ENCODE assay signal across 8 cellular contexts in the genomic region with DNA sequence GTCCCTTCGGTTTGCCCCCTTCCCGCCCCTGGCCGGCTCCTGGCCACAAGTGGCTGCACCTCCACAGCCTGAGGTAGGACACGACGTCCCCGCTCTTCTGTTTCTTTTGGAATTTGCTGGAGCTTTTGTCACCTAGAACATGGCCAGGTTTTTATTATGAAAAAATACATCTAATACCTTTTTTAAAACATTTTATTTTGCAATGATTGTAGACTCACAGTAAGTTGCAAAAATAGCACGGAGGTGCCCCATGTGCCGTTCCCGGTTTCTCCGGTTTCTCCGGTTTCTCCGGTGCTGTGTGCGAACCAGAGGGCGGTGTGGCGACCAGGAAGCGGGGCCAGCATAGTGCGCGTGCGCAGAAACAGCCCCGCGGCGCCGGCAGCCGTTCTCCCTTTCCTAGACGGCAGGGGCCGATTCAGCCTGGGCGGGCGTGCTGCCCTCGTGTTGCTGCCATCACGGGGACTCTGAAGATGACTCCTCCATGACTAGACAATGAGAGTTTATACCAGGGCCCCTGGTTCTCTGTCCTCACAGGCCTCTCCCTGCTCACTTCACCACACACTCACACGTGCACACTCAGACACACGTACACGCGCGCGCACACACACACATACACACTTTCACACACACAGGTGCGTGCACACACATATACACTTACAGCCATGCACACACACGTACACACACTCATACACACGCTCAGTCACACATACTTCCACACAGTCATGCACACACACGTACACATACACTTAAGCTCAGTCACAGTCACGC.
A peak's percentile ranks its signal among the peaks of the same experiment; 100 is the strongest.
DNase-seq lines count a peak whose midpoint lies in the region; ATAC-seq lines count a peak whose summit lies in the region.

No MANE protein-coding gene starts in this region.

- peaks cover 4 to 5% of the 10 kb centered on the region in 2 donors for H3K4me1 ChIP-seq in duodenal mucosa (ENCODE audit: control insufficient read depth in 1 of 2, insufficient read depth in 2 of 2, low read length in 2 of 2)

- no peaks in the 10 kb centered on the region for H3K36me3 ChIP-seq in duodenal mucosa (ENCODE audit: control insufficient read depth in 1 of 2, insufficient read depth in 2 of 2, low read length in 2 of 2)

- H3K9me3 ChIP-seq in duodenal mucosa (ENCODE audit: control insufficient read depth in 1 of 2, low read length in 2 of 2), result no peaks in the 10 kb centered on the region

- peak; percentile 40 for DNase-seq in GF-D8 (lab: John Stamatoyannopoulos, UW)
- peak; percentile 72 for DNase-seq in NCI-H748 treated with DMSO at 0.1 percent for 48 hours (lab: John Stamatoyannopoulos, UW)
- peak; percentile 83 to 88 for DNase-seq in activated CD4-positive, alpha-beta T cell treated with anti-CD3 and anti-CD28 coated beads, Interleukin-2, amount 50 U/mL, for 48 hours
- peak; percentile 70 to 75 for DNase-seq in memory B cell (ENCODE audit: low spot score in 2 of 2)
- peak; percentile 63 for DNase-seq in stimulated activated CD8-positive, alpha-beta memory T cell treated with anti-CD3 and anti-CD28 coated beads, Interleukin-12 subunit alpha, Interleukin-12 subunit beta, amount 100 ng/mL, for 4 hours (ENCODE audit: low read depth)
- no peak for DNase-seq in NCI-H2107 treated with DMSO at 0.1 percent for 48 hours (lab: John Stamatoyannopoulos, UW; ENCODE audit: unreplicated experiment)

- peak overlapping the region; percentile 65 to 71 for H3K4me3 ChIP-seq in duodenal mucosa (ENCODE audit: low read depth in 1 of 2, low read length in 2 of 2)

- H3K36me3 Mint-ChIP-seq in memory B cell, result no peaks in the 10 kb centered on the region

- ATAC-seq in HG02885 (IDR thresholded peaks at IDR 0.05; ENCODE audit: poor library complexity, unreplicated experiment), result peak; percentile 64
- peak; percentile 57 for ATAC-seq in memory B cell (ENCODE audit: low read depth)

- H3K9ac ChIP-seq in duodenal mucosa (ENCODE audit: low read depth in 1 of 2, low read length in 2 of 2), result peak overlapping the region; percentile 19 to 70

- H3K4me3 Mint-ChIP-seq in memory B cell, result peak overlapping the region; percentile 76

- no peaks in the 10 kb centered on the region for H3K27me3 Mint-ChIP-seq in memory B cell

- H3K9me3 Mint-ChIP-seq in memory B cell, result no peaks in the 10 kb centered on the region

- H3K27me3 ChIP-seq in duodenal mucosa (ENCODE audit: control insufficient read depth in 1 of 2, insufficient read depth in 2 of 2, low read length in 2 of 2), result no peaks in the 10 kb centered on the region

- H3K4me1 Mint-ChIP-seq in memory B cell, result peaks cover 26% of the 10 kb centered on the region

- no peak overlapping the region for H3K27ac ChIP-seq in duodenal mucosa (ENCODE audit: low read depth, low read length)

- no peak overlapping the region for H3K27ac Mint-ChIP-seq in memory B cell
